Comparison of ENCODE assay signal across 9 cellular contexts in genomic region chr20:17611290-17611539, GRCh38. TPM values are rescaled to one million over a fixed set of nuclear protein-coding genes. Genes with fewer than 3 reads are reported as not detected.
DNase-seq lines count a peak whose midpoint lies in the region; ATAC-seq lines count a peak whose summit lies in the region.
"Had no signal": no experiment of that assay in that cellular context is flagged by ENCODE, and none has a peak within 500 bp of the region (broad histone marks: within the 10 kb centered on the region; RNA-seq: fewer than 3 reads in every experiment).

No MANE protein-coding gene starts in this region.

- H3K27ac ChIP-seq in right cardiac atrium (ENCODE audit: low read length): no peak overlapping the region
- H3K27ac ChIP-seq in stomach smooth muscle (ENCODE audit: low read length): peak overlapping the region; percentile 90

- DNase-seq in NCI-H510A treated with DMSO at 0.1 percent for 48 hours (lab: John Stamatoyannopoulos, UW) (peak; percentile 12), NCI-H510A (lab: John Stamatoyannopoulos, UW) (no peak), right cardiac atrium (no peak), NCI-H2029 (lab: John Stamatoyannopoulos, UW) (no peak)
- peak; percentile 39 for DNase-seq in activated T-cell treated with anti-CD3 and anti-CD28 coated beads, Interleukin-2, amount 50 U/mL, for 1 hour
- DNase-seq: MV-4-11 had no signal

- ATAC-seq in right cardiac atrium (peak; percentile 5 to 19), GM18519 (IDR thresholded peaks at IDR 0.05; ENCODE audit: low FRiP score, unreplicated experiment) (no peak), HG02884 (IDR thresholded peaks at IDR 0.05; ENCODE audit: unreplicated experiment) (no peak)

- intact Hi-C loops in right cardiac atrium (cut with DNase I): loop anchor here in 1 of 4 donors (5.0 kb wide), 1 partner anchor 74 kb away; no protein-coding TSS in a partner anchor

- H3K9me3 ChIP-seq in right cardiac atrium (ENCODE audit: control insufficient read depth, low read length): no peaks in the 10 kb centered on the region
- no peaks in the 10 kb centered on the region for H3K9me3 ChIP-seq in stomach smooth muscle (ENCODE audit: control insufficient read depth in 2 of 2, low read length in 2 of 2)

- no peaks in the 10 kb centered on the region for H3K27me3 ChIP-seq in right cardiac atrium (ENCODE audit: control insufficient read depth, insufficient read depth)
- H3K27me3 ChIP-seq in stomach smooth muscle (ENCODE audit: control insufficient read depth in 1 of 2, insufficient read depth in 2 of 2, low read length in 2 of 2): no peaks in the 10 kb centered on the region

- WGBS in right cardiac atrium: 53% methylated on average over 6 of the region's 6 CpGs

- H3K4me1 ChIP-seq in right cardiac atrium (ENCODE audit: control insufficient read depth, insufficient read depth, low read length) (peaks cover 8% of the 10 kb centered on the region), stomach smooth muscle (ENCODE audit: control insufficient read depth, insufficient read depth, low read length) (peaks cover 90% of the 10 kb centered on the region)

- H3K4me3 ChIP-seq in right cardiac atrium (ENCODE audit: low read length) (no peak overlapping the region), stomach smooth muscle (ENCODE audit: low read length in 2 of 2) (peak overlapping the region in 1 of 2 donors; percentile 35)

- peaks cover 10 to 26% of the 10 kb centered on the region in 2 donors for H3K36me3 ChIP-seq in stomach smooth muscle (ENCODE audit: control insufficient read depth in 2 of 2, insufficient read depth in 2 of 2, low read length in 2 of 2)

- peak overlapping the region; percentile 3 to 62 for H3K9ac ChIP-seq in stomach smooth muscle (ENCODE audit: low read length in 2 of 2)

RNA-seq across cellular contexts. Expression of gene DSTN, which starts 41.3 kb away (rescaled TPM):
- total RNA-seq in right cardiac atrium: 100 to 1,000 TPM; 720 to 770 (median 741) TPM
- polyA plus RNA-seq in right cardiac atrium: 929 TPM

Comparison
In these comparisons a context has a peak if more than half of its experiments do, and no peak if none do; other contexts are left out.
1. DNase-seq: peak in NCI-H510A treated with DMSO at 0.1 percent for 48 hours (single experiment) and activated T-cell treated with anti-CD3 and anti-CD28 coated beads, Interleukin-2, amount 50 U/mL, for 1 hour (single experiment); none in NCI-H510A (single experiment), right cardiac atrium (0 of 3) and NCI-H2029 (single experiment).
2. ATAC-seq: peak in right cardiac atrium (2 of 2); none in GM18519 (single experiment) and HG02884 (single experiment).